Comparison of ENCODE assay signal across 25 cellular contexts in the genomic region with DNA sequence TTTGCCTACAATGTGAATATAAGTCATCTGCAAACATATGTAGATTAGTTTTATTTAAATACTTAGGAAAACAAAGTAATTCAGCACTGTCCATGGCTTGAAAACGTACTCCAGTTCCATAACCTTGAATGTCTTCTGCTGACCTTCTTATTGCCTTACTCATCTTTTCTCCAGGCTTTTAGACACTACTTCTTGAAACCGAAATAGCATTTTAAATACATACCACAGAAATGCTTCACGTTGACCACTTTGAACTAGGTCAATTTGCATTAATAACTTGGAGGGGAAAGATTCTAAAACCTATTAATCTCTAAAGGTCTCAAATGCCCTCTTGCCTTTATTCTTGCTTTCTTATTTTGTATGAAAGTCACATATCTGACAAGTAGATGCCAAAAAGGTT.
DNase-seq lines count a peak whose midpoint lies in the region; ATAC-seq and TF ChIP-seq lines count a peak whose summit lies in the region.
"Had no signal": no experiment of that assay in that cellular context is flagged by ENCODE, and none has a peak within 500 bp of the region (broad histone marks: within the 10 kb centered on the region; RNA-seq: fewer than 3 reads in every experiment).

No MANE protein-coding gene starts in this region.

- no peak overlapping the region for H3K27ac ChIP-seq in MM.1S (ENCODE audit: low read length)
- H3K27ac ChIP-seq: 22Rv1, GM23248 had no signal

- ATAC-seq in HG02798 (IDR thresholded peaks at IDR 0.05; ENCODE audit: poor library complexity, unreplicated experiment) = peak; percentile 39
- no peak for ATAC-seq in GM18858 (IDR thresholded peaks at IDR 0.05; ENCODE audit: unreplicated experiment)
- no peak for ATAC-seq in HG03108 (IDR thresholded peaks at IDR 0.05; ENCODE audit: unreplicated experiment)
- ATAC-seq: HepG2 had no signal

- H3K9ac ChIP-seq in MM.1S (ENCODE audit: low read length) = no peak overlapping the region
- H3K9ac ChIP-seq: GM23248 had no signal

- DNase-seq in NCI-H146 (lab: John Stamatoyannopoulos, UW) (peak; percentile 21), NCI-H146 treated with DMSO at 0.1 percent for 48 hours (lab: John Stamatoyannopoulos, UW; ENCODE audit: unreplicated experiment) (no peak), MM.1S (peak; percentile 37), type B pancreatic cell (ENCODE audit: extremely low spot score, unreplicated experiment) (no peak), progenitor cell of endocrine pancreas (ENCODE audit: low spot score, unreplicated experiment) (no peak)
- DNase-seq: BE2C, Calu3, DMS79 treated with DMSO at 0.1 percent for 48 hours, GF-D8, GM23248, H7, NCI-H1092, NCI-H1417 treated with DMSO at 0.1 percent for 48 hours, NCI-H187 treated with DMSO at 0.1 percent for 48 hours, NCI-H2171 treated with DMSO at 0.1 percent for 48 hours, NCI-H524, NCI-H748 treated with DMSO at 0.1 percent for 48 hours, RPMI8226, SHP77 treated with DMSO at 0.1 percent for 48 hours, T-helper 9 cell had no signal

- no peaks in the 10 kb centered on the region for H4K20me1 ChIP-seq in MM.1S (ENCODE audit: insufficient read depth, low read length)

- H3K4me3 ChIP-seq in MM.1S (ENCODE audit: low read length) = no peak overlapping the region
- H3K4me3 ChIP-seq: GM23248 had no signal

- H3K27me3 Mint-ChIP-seq in type B pancreatic cell (no peaks in the 10 kb centered on the region), progenitor cell of endocrine pancreas (no peaks in the 10 kb centered on the region)

- H3K9me2 ChIP-seq in MM.1S (replicated peaks; ENCODE audit: insufficient read depth, low read length) = no peaks in the 10 kb centered on the region

- no peaks in the 10 kb centered on the region for H3K36me3 ChIP-seq in MM.1S (replicated peaks; ENCODE audit: insufficient read depth, low read length)
- H3K36me3 ChIP-seq: BE2C had no signal

- H3K4me2 ChIP-seq in MM.1S (ENCODE audit: low read depth, low read length) = no peak overlapping the region

- H3K79me2 ChIP-seq in MM.1S (ENCODE audit: low read length) = no peaks in the 10 kb centered on the region

- no peaks in the 10 kb centered on the region for H3K27me3 ChIP-seq in MM.1S (replicated peaks; ENCODE audit: insufficient read depth, low read length)
- H3K27me3 ChIP-seq: BE2C had no signal

- TF ChIP-seq CTCF in MM.1S (IDR thresholded peaks at IDR 0.05; ENCODE audit: low read length) = no peak
- no peak for TF ChIP-seq CTCF in type B pancreatic cell (conservative IDR thresholded peaks at IDR 0.05)
- TF ChIP-seq CTCF in progenitor cell of endocrine pancreas (IDR thresholded peaks at IDR 0.05; ENCODE audit: unreplicated experiment) = no peak

- H3K36me3 Mint-ChIP-seq in type B pancreatic cell (peaks cover 4% of the 10 kb centered on the region), progenitor cell of endocrine pancreas (ENCODE audit: insufficient read depth) (no peaks in the 10 kb centered on the region)

- peak overlapping the region; percentile 6 for H3K27ac Mint-ChIP-seq in type B pancreatic cell
- no peak overlapping the region for H3K27ac Mint-ChIP-seq in progenitor cell of endocrine pancreas

- no peaks in the 10 kb centered on the region for H3F3A ChIP-seq in MM.1S (ENCODE audit: insufficient read depth, low read length)

- no peaks in the 10 kb centered on the region for H3K9me3 ChIP-seq in MM.1S (replicated peaks; ENCODE audit: insufficient read depth, low read length)
- H3K9me3 ChIP-seq: BE2C had no signal

- H3K9me3 Mint-ChIP-seq in type B pancreatic cell (no peaks in the 10 kb centered on the region), progenitor cell of endocrine pancreas (ENCODE audit: low read depth) (no peaks in the 10 kb centered on the region)

- H3K4me1 ChIP-seq in MM.1S (ENCODE audit: low read length) = peaks cover 4% of the 10 kb centered on the region; the same call in 1 of the 2 replicates

- no peak overlapping the region for H3K4me3 Mint-ChIP-seq in type B pancreatic cell
- no peak overlapping the region for H3K4me3 Mint-ChIP-seq in progenitor cell of endocrine pancreas (ENCODE audit: low read depth)

- H3K4me1 Mint-ChIP-seq in type B pancreatic cell (ENCODE audit: unreplicated experiment) (peaks cover 4% of the 10 kb centered on the region), progenitor cell of endocrine pancreas (ENCODE audit: low read depth) (no peaks in the 10 kb centered on the region)

- no peak overlapping the region for H2AFZ ChIP-seq in MM.1S (ENCODE audit: low read length)
- H2AFZ ChIP-seq: GM23248 had no signal

Comparison
In these comparisons a context has a peak if more than half of its experiments do, and no peak if none do; other contexts are left out.
1. DNase-seq: peak in NCI-H146 (single experiment) and MM.1S (single experiment); none in NCI-H146 treated with DMSO at 0.1 percent for 48 hours (single experiment), type B pancreatic cell (single experiment) and progenitor cell of endocrine pancreas (single experiment).